Comparison of ENCODE assay signal across 10 cellular contexts in the genomic region with DNA sequence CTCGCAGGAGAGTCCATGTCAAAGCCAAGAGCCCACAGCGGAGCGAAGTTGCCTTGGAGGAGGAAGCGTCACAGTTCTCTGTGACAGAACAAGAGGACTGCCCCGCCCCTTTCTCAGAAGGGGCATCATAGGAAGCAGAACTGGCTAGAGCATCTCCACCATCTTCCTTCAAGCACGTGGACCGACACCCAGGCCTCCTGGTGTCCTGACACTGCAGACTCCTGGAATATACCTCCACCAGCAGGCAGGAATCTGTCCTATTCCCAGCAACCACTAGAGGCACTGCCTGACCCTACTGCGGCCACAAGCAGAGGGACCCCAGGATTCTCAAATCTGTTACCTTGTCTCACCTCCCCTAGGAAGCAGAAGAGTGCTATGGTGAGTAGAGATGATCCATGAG. TPM values are rescaled to one million over a fixed set of nuclear protein-coding genes. Genes with fewer than 3 reads are reported as not detected.
DNase-seq lines count a peak whose midpoint lies in the region; ATAC-seq, FAIRE-seq and TF ChIP-seq lines count a peak whose summit lies in the region.
"Had no signal": no experiment of that assay in that cellular context is flagged by ENCODE, and none has a peak within 500 bp of the region (broad histone marks: within the 10 kb centered on the region; RNA-seq: fewer than 3 reads in every experiment).

No MANE protein-coding gene starts in this region.

- H4K20me1 ChIP-seq in endothelial cell of umbilical vein (replicated peaks; ENCODE audit: control insufficient read depth, extremely low read depth, insufficient read depth, low read length): no peaks in the 10 kb centered on the region

- TF ChIP-seq POLR2A in endothelial cell of umbilical vein (IDR thresholded peaks at IDR 0.05; ENCODE audit: low read depth, low read length): no peak

- H3K4me1 ChIP-seq in endothelial cell of umbilical vein (ENCODE audit: control insufficient read depth, extremely low read depth, insufficient read depth, low read length) (no peaks in the 10 kb centered on the region), pancreas (no peaks in the 10 kb centered on the region)

- DNase-seq in NCI-H146 treated with DMSO at 0.1 percent for 48 hours (lab: John Stamatoyannopoulos, UW; ENCODE audit: unreplicated experiment): peak; percentile 17
- no peak for DNase-seq in endothelial cell of umbilical vein (ENCODE audit: low read depth, low spot score)
- no peak for DNase-seq in pancreas
- no peak for DNase-seq in H4 (ENCODE audit: low spot score)
- no peak for DNase-seq in nucleus accumbens (lab: John Stamatoyannopoulos, UW)
- DNase-seq: activated CD4-positive, alpha-beta T cell treated with anti-CD3 and anti-CD28 coated beads for 36 hours; KG1 had no signal

- no peaks in the 10 kb centered on the region for H3K9me1 ChIP-seq in endothelial cell of umbilical vein (replicated peaks; ENCODE audit: control insufficient read depth, extremely low read depth, insufficient read depth, low read length)

- H3K9me3 ChIP-seq in endothelial cell of umbilical vein (replicated peaks; ENCODE audit: control insufficient read depth, insufficient read depth, low read length): no peaks in the 10 kb centered on the region
- no peaks in the 10 kb centered on the region for H3K9me3 ChIP-seq in pancreas
- H3K9me3 ChIP-seq: neutrophil had no signal

- CTCF ChIA-PET in endothelial cell of umbilical vein (lab: Charles Lee): interaction anchor here (1.0 to 1.4 kb wide), 4 partner anchors 9 to 142 kb away, joined by 3 to 5 read pairs (median 4); no protein-coding TSS in a partner anchor

- no peak overlapping the region for H2AFZ ChIP-seq in endothelial cell of umbilical vein (ENCODE audit: low read depth, low read length)

- POLR2A ChIA-PET in endothelial cell of umbilical vein (lab: Charles Lee): no interaction called here

- no peaks in the 10 kb centered on the region for H3K27me3 ChIP-seq in endothelial cell of umbilical vein (ENCODE audit: control insufficient read depth in 2 of 2, insufficient read depth in 2 of 2, low read length in 2 of 2)
- H3K27me3 ChIP-seq in pancreas: no peaks in the 10 kb centered on the region
- H3K27me3 ChIP-seq: neutrophil had no signal

- intact Hi-C loops in endothelial cell of umbilical vein (cut with micrococcal nuclease) (no loop called here), pancreas (cut with DNase I) (no loop called here)

- no peaks in the 10 kb centered on the region for H3K79me2 ChIP-seq in endothelial cell of umbilical vein (ENCODE audit: control insufficient read depth, insufficient read depth, low read length)

- H3K4me3 ChIP-seq in endothelial cell of umbilical vein (replicated peaks in 1 of 3; ENCODE audit: insufficient read depth in 1 of 3, low read depth in 1 of 3, low read length in 3 of 3) (no peak overlapping the region), pancreas (no peak overlapping the region)

- no peaks in the 10 kb centered on the region for H3K36me3 ChIP-seq in endothelial cell of umbilical vein (ENCODE audit: control insufficient read depth in 2 of 2, extremely low read depth in 1 of 2, insufficient read depth in 2 of 2, low read length in 2 of 2)
- no peaks in the 10 kb centered on the region for H3K36me3 ChIP-seq in pancreas
- H3K36me3 ChIP-seq: neutrophil had no signal

- BruUV-seq in endothelial cell of umbilical vein (replicated peaks; lab: Mats Ljungman, UMichigan): no TSS peak

- FAIRE-seq in endothelial cell of umbilical vein (lab: Jason Lieb, UNC) (no peak), pancreas (lab: Jason Lieb, UNC) (no peak)

- dilution Hi-C loops in endothelial cell of umbilical vein (cut with MboI; ENCODE audit: extremely low pct_ligation_motif_present, low sequenced_read_pairs): no loop called here

- peak in 2 of 4 donors; percentile 50 to 59 for ATAC-seq in pancreas
- ATAC-seq in GM19452 (IDR thresholded peaks at IDR 0.05; ENCODE audit: unreplicated experiment): no peak
- ATAC-seq: activated CD4-positive, alpha-beta T cell treated with anti-CD3 and anti-CD28 coated beads for 36 hours had no signal

- H3K9ac ChIP-seq in endothelial cell of umbilical vein (replicated peaks; ENCODE audit: extremely low read depth, insufficient read depth, low read length): no peak overlapping the region

- TF ChIP-seq CTCF in GM12873 (IDR thresholded peaks at IDR 0.05; ENCODE audit: insufficient read depth, low read depth, low read length, missing control alignments) (peak; percentile 57), endothelial cell of umbilical vein (IDR thresholded peaks at IDR 0.05; ENCODE audit: extremely low read depth in 1 of 2, insufficient read depth in 1 of 2, low read depth in 1 of 2, low read length in 2 of 2) (peak; percentile 28 to 55), pancreas (IDR thresholded peaks at IDR 0.05) (peak; percentile 7 to 26 (median 20))

- WGBS in pancreas, 2 donors: 65 to 72% methylated on average over 8 of the region's 8 CpGs

- H3K27ac ChIP-seq in endothelial cell of umbilical vein (ENCODE audit: insufficient read depth, low read depth, low read length) (no peak overlapping the region), pancreas (no peak overlapping the region)
- H3K27ac ChIP-seq: neutrophil had no signal

- no peak overlapping the region for H3K4me2 ChIP-seq in endothelial cell of umbilical vein (ENCODE audit: insufficient read depth, low read length)

TF ChIP-seq in endothelial cell of umbilical vein, 7 proteins besides CTCF, POLR2A, EP300 and RAD21:
- TF ChIP-seq MYC (IDR thresholded peaks at IDR 0.05; ENCODE audit: low read depth, low read length): no peak
- TF ChIP-seq FOS (IDR thresholded peaks at IDR 0.05; ENCODE audit: borderline replicate concordance, insufficient read depth, low read length): no peak
- TF ChIP-seq, protein P1, sequence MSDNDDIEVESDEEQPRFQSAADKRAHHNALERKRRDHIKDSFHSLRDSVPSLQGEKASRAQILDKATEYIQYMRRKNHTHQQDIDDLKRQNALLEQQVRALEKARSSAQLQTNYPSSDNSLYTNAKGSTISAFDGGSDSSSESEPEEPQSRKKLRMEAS (IDR thresholded peaks at IDR 0.05; ENCODE audit: insufficient read depth, insufficient read length): no peak
- no peak for TF ChIP-seq EZH2 (IDR thresholded peaks at IDR 0.05; ENCODE audit: borderline replicate concordance, low read depth, low read length, severe bottlenecking)
- no peak for TF ChIP-seq POLR2AphosphoS5 (IDR thresholded peaks at IDR 0.05; ENCODE audit: insufficient read depth, low read depth, low read length)
- no peak for TF ChIP-seq JUN (IDR thresholded peaks at IDR 0.05; ENCODE audit: borderline replicate concordance, insufficient read depth, insufficient read length, low read depth)
- TF ChIP-seq GATA2 (IDR thresholded peaks at IDR 0.05; ENCODE audit: insufficient read depth, insufficient read length, low read depth, low read length): no peak

RNA-seq across cellular contexts. Expression of a gene that starts 37.8 kb away (rescaled TPM):
- not detected in 2 replicates for total RNA-seq in endothelial cell of umbilical vein
- polyA plus RNA-seq in endothelial cell of umbilical vein: not detected in 2 replicates
- polyA plus RNA-seq in endothelial cell of umbilical vein (2011; cell fraction: cytosol; rRNA removed): not detected in 2 replicates
- not detected in 2 replicates for polyA plus RNA-seq in endothelial cell of umbilical vein (2011; cell fraction: nucleus; rRNA removed)
- not detected in 2 replicates for polyA plus RNA-seq in endothelial cell of umbilical vein (2012)
- polyA minus RNA-seq in endothelial cell of umbilical vein: not detected in 2 replicates
- not detected for polyA minus RNA-seq in endothelial cell of umbilical vein (2011; cell fraction: cytosol; rRNA and poly(A)+ RNA removed)
- not detected in 2 replicates for polyA minus RNA-seq in endothelial cell of umbilical vein (2011; cell fraction: nucleus; rRNA and poly(A)+ RNA removed)
- under 1 TPM in 2 of 6 donors, not detected in 4; 0.16 to 0.22 TPM for total RNA-seq in pancreas
- polyA plus RNA-seq in pancreas: under 1 TPM in 1 of 2 donors, not detected in 1; 0.11 TPM
- not detected in 2 replicates for total RNA-seq in H4 (2014; rRNA removed; shearing (Covaris generic))

RNA-seq across cellular contexts. Expression of a gene that starts 41.5 kb away (rescaled TPM):
- total RNA-seq in endothelial cell of umbilical vein: not detected in 2 replicates
- polyA plus RNA-seq in endothelial cell of umbilical vein: not detected in 2 replicates
- polyA plus RNA-seq in endothelial cell of umbilical vein (2011; cell fraction: cytosol; rRNA removed): not detected in 2 replicates
- not detected in 2 replicates for polyA plus RNA-seq in endothelial cell of umbilical vein (2011; cell fraction: nucleus; rRNA removed)
- polyA plus RNA-seq in endothelial cell of umbilical vein (2012): not detected in 2 replicates
- not detected in 2 replicates for polyA minus RNA-seq in endothelial cell of umbilical vein
- not detected for polyA minus RNA-seq in endothelial cell of umbilical vein (2011; cell fraction: cytosol; rRNA and poly(A)+ RNA removed)
- not detected in 2 replicates for polyA minus RNA-seq in endothelial cell of umbilical vein (2011; cell fraction: nucleus; rRNA and poly(A)+ RNA removed)
- under 1 TPM in 2 of 6 donors, not detected in 4; 0.12 to 0.37 TPM for total RNA-seq in pancreas
- under 1 TPM in 1 of 2 donors, not detected in 1; 0.02 TPM for polyA plus RNA-seq in pancreas
- total RNA-seq in H4 (2014; rRNA removed; shearing (Covaris generic)): 0.04 TPM in 1 of 2 replicates, not detected in the other
- total RNA-seq: activated CD4-positive, alpha-beta T cell treated with anti-CD3 and anti-CD28 coated beads for 36 hours had no signal
